11 cellular contexts compared by ENCODE assay signal in the genomic region with DNA sequence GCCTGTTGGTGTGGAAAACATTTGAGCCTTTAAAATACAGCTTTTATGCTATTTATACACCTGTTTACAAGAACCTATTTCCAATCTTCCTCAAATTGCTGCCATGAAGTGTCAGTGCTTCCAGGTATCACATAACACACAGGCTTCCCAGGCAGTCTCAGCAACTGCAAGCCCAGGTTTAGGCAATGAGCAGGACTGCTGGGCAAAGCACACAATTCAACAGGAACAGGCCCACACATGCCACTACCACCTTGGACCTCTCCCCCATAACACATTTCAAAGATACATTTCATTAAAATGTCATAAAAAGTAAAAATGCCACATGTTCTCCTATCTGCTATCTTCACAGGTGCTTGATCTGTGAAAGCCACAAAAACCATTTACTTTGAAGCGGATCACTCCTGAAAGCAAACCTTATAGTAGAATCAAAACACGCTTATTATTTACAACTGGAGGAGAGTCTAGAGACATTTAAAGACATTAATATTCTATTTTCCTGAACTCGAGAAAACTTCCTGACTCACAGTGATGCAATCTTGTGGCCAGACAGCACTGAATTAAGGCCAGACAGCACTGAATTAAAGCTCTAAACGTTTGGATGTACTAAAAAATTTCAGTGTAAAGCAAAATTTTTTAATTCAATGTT. TPM values are rescaled to one million over a fixed set of nuclear protein-coding genes. Genes with fewer than 3 reads are reported as not detected.
DNase-seq lines count a peak whose midpoint lies in the region; ATAC-seq and TF ChIP-seq lines count a peak whose summit lies in the region.
"Had no signal": no experiment of that assay in that cellular context is flagged by ENCODE, and none has a peak within 500 bp of the region (broad histone marks: within the 10 kb centered on the region; RNA-seq: fewer than 3 reads in every experiment).

No MANE protein-coding gene starts in this region.

- no peak overlapping the region for H3K23ac ChIP-seq in trophoblast cell (ENCODE audit: low read length)

- H3K27ac ChIP-seq in mammary epithelial cell (ENCODE audit: insufficient read depth, low read depth, low read length) (peak overlapping the region; percentile 76), trophoblast cell (ENCODE audit: low read depth, low read length) (peak overlapping the region; percentile 16)

- in situ Hi-C loops in mammary epithelial cell (cut with MboI; ENCODE audit: low sequenced_read_pairs in 2 of 2): no loop called here

- no peaks in the 10 kb centered on the region for H4K20me1 ChIP-seq in mammary epithelial cell (ENCODE audit: insufficient read depth, low read length)

- WGBS in mammary epithelial cell (ENCODE audit: low coverage, missing lambda C conversion rate): 3% methylated on average over 4 of the region's 4 CpGs
- WGBS in trophoblast cell (ENCODE audit: extremely low coverage, insufficient coverage, insufficient read length): no CpG with 5 or more reads among the region's 4 CpGs

- TF ChIP-seq CTCF in mammary epithelial cell (conservative IDR thresholded peaks at IDR 0.05 in 1 of 2, IDR thresholded peaks at IDR 0.05 in 1 of 2; ENCODE audit: extremely low read depth in 1 of 2, insufficient read depth in 1 of 2, low read depth in 1 of 2, low read length in 2 of 2): no peak

- H3K36me3 ChIP-seq in mammary epithelial cell (ENCODE audit: insufficient read depth, low read length): peaks cover 18% of the 10 kb centered on the region
- H3K36me3 ChIP-seq in trophoblast cell (ENCODE audit: control insufficient read depth in 1 of 2, insufficient read depth in 2 of 2, low read length in 2 of 2): peaks cover 4 to 6% of the 10 kb centered on the region in 2 experiments

- H3K27me3 ChIP-seq in mammary epithelial cell (ENCODE audit: insufficient read depth, low read length) (no peaks in the 10 kb centered on the region), trophoblast cell (ENCODE audit: insufficient read depth, low read length) (no peaks in the 10 kb centered on the region)

- no peak overlapping the region for H4K12ac ChIP-seq in trophoblast cell (ENCODE audit: low read depth, low read length)

- H4K8ac ChIP-seq in trophoblast cell (ENCODE audit: low read depth, low read length): peak overlapping the region; percentile 3

- H3K4me2 ChIP-seq in mammary epithelial cell (ENCODE audit: insufficient read depth, low read depth, low read length) (peak overlapping the region; percentile 72), trophoblast cell (ENCODE audit: low read length) (no peak overlapping the region)

- H3K9ac ChIP-seq in mammary epithelial cell (ENCODE audit: insufficient read depth, low read length) (peak overlapping the region; percentile 29), trophoblast cell (ENCODE audit: low read length) (no peak overlapping the region)

- intact Hi-C loops in mammary epithelial cell (cut with micrococcal nuclease): loop anchor here (1.0 kb wide), 1 partner anchor 15 kb away; no protein-coding TSS in a partner anchor

- CTCF ChIA-PET in mammary epithelial cell (lab: Charles Lee; ENCODE audit: low non-redundant PET): no interaction called here

- BruUV-seq in mammary epithelial cell (replicated peaks; lab: Mats Ljungman, UMichigan): no TSS peak

- no peak overlapping the region for H3K14ac ChIP-seq in trophoblast cell (ENCODE audit: low read length)

- H2AK5ac ChIP-seq in trophoblast cell (ENCODE audit: low read length): no peak overlapping the region

- H3K4me3 ChIP-seq in mammary epithelial cell (replicated peaks in 1 of 3; ENCODE audit: insufficient read depth in 1 of 3, low read depth in 2 of 3, low read length in 3 of 3): no peak overlapping the region
- H3K4me3 ChIP-seq in trophoblast cell (ENCODE audit: low read depth, low read length): no peak overlapping the region
- H3K4me3 ChIP-seq: GM12878 had no signal

- H3K18ac ChIP-seq in trophoblast cell (ENCODE audit: low read length): no peak overlapping the region

- H2AFZ ChIP-seq in mammary epithelial cell (ENCODE audit: low read depth, low read length) (no peak overlapping the region), trophoblast cell (ENCODE audit: insufficient read depth, low read length, poor library complexity) (no peak overlapping the region)

- H2BK120ac ChIP-seq in trophoblast cell (ENCODE audit: insufficient read depth, low read length, poor library complexity): peak overlapping the region; percentile 4

- H2BK12ac ChIP-seq in trophoblast cell (ENCODE audit: low read length): no peak overlapping the region

- H2BK5ac ChIP-seq in trophoblast cell (ENCODE audit: low read depth, low read length, poor library complexity): no peak overlapping the region

- H4K91ac ChIP-seq in trophoblast cell (ENCODE audit: low read depth, low read length): no peak overlapping the region

- H3K79me1 ChIP-seq in trophoblast cell (ENCODE audit: low read length): peaks cover 17% of the 10 kb centered on the region

- no peaks in the 10 kb centered on the region for H3K9me3 ChIP-seq in mammary epithelial cell (replicated peaks; ENCODE audit: insufficient read depth, low read length)
- no peaks in the 10 kb centered on the region for H3K9me3 ChIP-seq in trophoblast cell (ENCODE audit: insufficient read depth, low read depth, low read length)

- H3K4ac ChIP-seq in trophoblast cell (ENCODE audit: low read depth, low read length): no peak overlapping the region

- dilution Hi-C loops in mammary epithelial cell (cut with HindIII; ENCODE audit: low sequenced_read_pairs): no loop called here

- H3K79me2 ChIP-seq in mammary epithelial cell (ENCODE audit: insufficient read depth, low read length): peaks cover 38% of the 10 kb centered on the region
- no peaks in the 10 kb centered on the region for H3K79me2 ChIP-seq in trophoblast cell (ENCODE audit: control insufficient read depth, insufficient read depth, low read length, poor library complexity)

- H3K4me1 ChIP-seq in mammary epithelial cell (ENCODE audit: insufficient read depth, low read length) (peaks cover 45% of the 10 kb centered on the region), trophoblast cell (ENCODE audit: control insufficient read depth in 1 of 2, insufficient read depth in 2 of 2, low read length in 2 of 2) (peaks cover 15 to 18% of the 10 kb centered on the region in 2 experiments)

- peak; percentile 12 for DNase-seq in Daoy (ENCODE audit: low read depth)
- peak; percentile 39 for DNase-seq in NCI-H1105 treated with DMSO at 0.1 percent for 48 hours (lab: John Stamatoyannopoulos, UW)
- peak; percentile 74 for DNase-seq in mammary epithelial cell
- DNase-seq in trophoblast cell: no peak
- DNase-seq in CD1c-positive myeloid dendritic cell (ENCODE audit: extremely low spot score): no peak
- DNase-seq in kidney glomerular epithelial cell (lab: John Stamatoyannopoulos, UW): no peak
- DNase-seq: naive B cell, NCI-H774 had no signal

- no peak for ATAC-seq in GM21423 (IDR thresholded peaks at IDR 0.05; ENCODE audit: unreplicated experiment)
- no peak for ATAC-seq in HG03097 (IDR thresholded peaks at IDR 0.05; ENCODE audit: low FRiP score, unreplicated experiment)
- ATAC-seq: GM12878 had no signal

RNA-seq across cellular contexts. Expression of a gene that starts 31.5 kb away (rescaled TPM):
- total RNA-seq in Daoy (2014; rRNA removed; shearing (Covaris generic)): 27.1 and 30.7 TPM in 2 replicates
- 10 to 100 TPM; 45.4 to 46.2 TPM for total RNA-seq in mammary epithelial cell
- polyA plus RNA-seq in mammary epithelial cell: 21.9 TPM
- 77.8 TPM for polyA minus RNA-seq in mammary epithelial cell
- 20.7 and 20.8 TPM in 2 replicates for polyA plus RNA-seq in trophoblast cell (2013)

Comparison
In these comparisons a context has a peak if more than half of its experiments do, and no peak if none do; other contexts are left out.
1. DNase-seq: peak in Daoy (single experiment), NCI-H1105 treated with DMSO at 0.1 percent for 48 hours (single experiment) and mammary epithelial cell (single experiment); none in trophoblast cell (0 of 2), CD1c-positive myeloid dendritic cell (single experiment) and kidney glomerular epithelial cell (single experiment).